1 cellular context compared by ENCODE assay signal in the genomic region with DNA sequence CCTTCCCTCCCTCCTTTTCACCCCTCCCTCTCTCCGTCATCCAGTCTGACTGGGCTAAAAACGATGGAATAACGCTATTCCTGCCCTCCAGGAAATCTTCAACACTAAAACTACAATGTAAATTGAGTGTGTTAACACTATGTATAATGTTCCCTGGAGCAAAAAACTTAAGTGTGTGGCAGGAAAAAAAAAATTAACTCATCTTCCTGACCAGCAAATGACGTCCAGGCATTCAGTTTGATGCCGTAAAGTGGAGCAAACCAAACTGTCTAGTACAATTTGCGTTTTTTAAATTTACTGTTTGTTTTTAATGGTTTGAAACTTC.
TF ChIP-seq lines count a peak whose summit lies in the region.

No MANE protein-coding gene starts in this region.

TF ChIP-seq in K562, 482 proteins besides CTCF, POLR2A, EP300 and RAD21 (continued from another document and continues in another):
- TF ChIP-seq, protein P1, sequence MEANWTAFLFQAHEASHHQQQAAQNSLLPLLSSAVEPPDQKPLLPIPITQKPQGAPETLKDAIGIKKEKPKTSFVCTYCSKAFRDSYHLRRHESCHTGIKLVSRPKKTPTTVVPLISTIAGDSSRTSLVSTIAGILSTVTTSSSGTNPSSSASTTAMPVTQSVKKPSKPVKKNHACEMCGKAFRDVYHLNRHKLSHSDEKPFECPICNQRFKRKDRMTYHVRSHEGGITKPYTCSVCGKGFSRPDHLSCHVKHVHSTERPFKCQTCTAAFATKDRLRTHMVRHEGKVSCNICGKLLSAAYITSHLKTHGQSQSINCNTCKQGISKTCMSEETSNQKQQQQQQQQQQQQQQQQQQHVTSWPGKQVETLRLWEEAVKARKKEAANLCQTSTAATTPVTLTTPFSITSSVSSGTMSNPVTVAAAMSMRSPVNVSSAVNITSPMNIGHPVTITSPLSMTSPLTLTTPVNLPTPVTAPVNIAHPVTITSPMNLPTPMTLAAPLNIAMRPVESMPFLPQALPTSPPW (CRISPR knock-in tag; IDR thresholded peaks at IDR 0.05) = peak; percentile 40
- TF ChIP-seq, protein P2, sequence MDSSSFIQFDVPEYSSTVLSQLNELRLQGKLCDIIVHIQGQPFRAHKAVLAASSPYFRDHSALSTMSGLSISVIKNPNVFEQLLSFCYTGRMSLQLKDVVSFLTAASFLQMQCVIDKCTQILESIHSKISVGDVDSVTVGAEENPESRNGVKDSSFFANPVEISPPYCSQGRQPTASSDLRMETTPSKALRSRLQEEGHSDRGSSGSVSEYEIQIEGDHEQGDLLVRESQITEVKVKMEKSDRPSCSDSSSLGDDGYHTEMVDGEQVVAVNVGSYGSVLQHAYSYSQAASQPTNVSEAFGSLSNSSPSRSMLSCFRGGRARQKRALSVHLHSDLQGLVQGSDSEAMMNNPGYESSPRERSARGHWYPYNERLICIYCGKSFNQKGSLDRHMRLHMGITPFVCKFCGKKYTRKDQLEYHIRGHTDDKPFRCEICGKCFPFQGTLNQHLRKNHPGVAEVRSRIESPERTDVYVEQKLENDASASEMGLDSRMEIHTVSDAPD (CRISPR knock-in tag; IDR thresholded peaks at IDR 0.05) = no peak
- TF ChIP-seq ZNF584 (CRISPR knock-in tag; IDR thresholded peaks at IDR 0.05; ENCODE audit: low read depth) (no peak), SP1 (CRISPR knock-in tag; IDR thresholded peaks at IDR 0.05) (no peak), RUNX1 (IDR thresholded peaks at IDR 0.05; ENCODE audit: low read depth) (no peak), NFE2L1 (tag; IDR thresholded peaks at IDR 0.05; ENCODE audit: borderline replicate concordance, low read depth) (no peak), SIN3A (IDR thresholded peaks at IDR 0.05; ENCODE audit: borderline replicate concordance in 2 of 2, control insufficient read depth in 1 of 2, low read depth in 2 of 2, low read length in 2 of 2) (no peak), ZNF354B (CRISPR knock-in tag; IDR thresholded peaks at IDR 0.05) (no peak), TAF1 (IDR thresholded peaks at IDR 0.05; ENCODE audit: control insufficient read depth, extremely low read depth, insufficient read depth, low read length, severe bottlenecking) (no peak), MTA3 (IDR thresholded peaks at IDR 0.05; ENCODE audit: borderline replicate concordance) (no peak), KAT2B (IDR thresholded peaks at IDR 0.05; ENCODE audit: low read depth, low read length) (no peak), TOE1 (IDR thresholded peaks at IDR 0.05; ENCODE audit: borderline replicate concordance) (peak; percentile 15; the same call in 1 of the 2 replicates), TOE1 (CRISPR knock-in tag; IDR thresholded peaks at IDR 0.05; ENCODE audit: borderline replicate concordance, low read depth) (no peak), WHSC1 (IDR thresholded peaks at IDR 0.05; ENCODE audit: low read length) (no peak), TBP (optimal IDR thresholded peaks at IDR 0.05; ENCODE audit: low read depth, low read length) (no peak), HMG20A (CRISPR knock-in tag; conservative IDR thresholded peaks at IDR 0.05) (no peak), MTF1 (CRISPR knock-in tag; IDR thresholded peaks at IDR 0.05; ENCODE audit: borderline replicate concordance) (no peak), EGR1 (conservative IDR thresholded peaks at IDR 0.05) (no peak), SLC30A9 (CRISPR knock-in tag; IDR thresholded peaks at IDR 0.05) (no peak), SMARCA4 (IDR thresholded peaks at IDR 0.05) (peak; percentile 47), NFYB (IDR thresholded peaks at IDR 0.05; ENCODE audit: extremely low read depth, insufficient read length) (no peak), ZNF217 (CRISPR knock-in tag; IDR thresholded peaks at IDR 0.05) (no peak), ZNF717 (CRISPR knock-in tag; IDR thresholded peaks at IDR 0.05) (no peak), ZSCAN32 (CRISPR knock-in tag; IDR thresholded peaks at IDR 0.05) (no peak), ZNF174 (CRISPR knock-in tag; IDR thresholded peaks at IDR 0.05) (no peak), ZNF696 (CRISPR knock-in tag; conservative IDR thresholded peaks at IDR 0.05) (no peak), MAZ (CRISPR knock-in tag; conservative IDR thresholded peaks at IDR 0.05 in 1 of 2, IDR thresholded peaks at IDR 0.05 in 1 of 2) (peak in 1 of 2 experiments; percentile 69; a peak in 1 of 4 replicates), NCOA2 (IDR thresholded peaks at IDR 0.05; ENCODE audit: partially characterized antibody in 2 of 2) (no peak), KLF10 (CRISPR knock-in tag; IDR thresholded peaks at IDR 0.05) (no peak), CBFA2T2 (conservative IDR thresholded peaks at IDR 0.05) (no peak)
- TF ChIP-seq, protein P3, sequence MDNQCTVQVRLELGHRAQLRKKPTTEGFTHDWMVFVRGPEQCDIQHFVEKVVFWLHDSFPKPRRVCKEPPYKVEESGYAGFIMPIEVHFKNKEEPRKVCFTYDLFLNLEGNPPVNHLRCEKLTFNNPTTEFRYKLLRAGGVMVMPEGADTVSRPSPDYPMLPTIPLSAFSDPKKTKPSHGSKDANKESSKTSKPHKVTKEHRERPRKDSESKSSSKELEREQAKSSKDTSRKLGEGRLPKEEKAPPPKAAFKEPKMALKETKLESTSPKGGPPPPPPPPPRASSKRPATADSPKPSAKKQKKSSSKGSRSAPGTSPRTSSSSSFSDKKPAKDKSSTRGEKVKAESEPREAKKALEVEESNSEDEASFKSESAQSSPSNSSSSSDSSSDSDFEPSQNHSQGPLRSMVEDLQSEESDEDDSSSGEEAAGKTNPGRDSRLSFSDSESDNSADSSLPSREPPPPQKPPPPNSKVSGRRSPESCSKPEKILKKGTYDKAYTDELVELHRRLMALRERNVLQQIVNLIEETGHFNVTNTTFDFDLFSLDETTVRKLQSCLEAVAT (IDR thresholded peaks at IDR 0.05) = 0 out of 4 replicates have a peak, but pooled peaks of 1 of the 2 experiments have one; percentile 37
- TF ChIP-seq, protein P4, sequence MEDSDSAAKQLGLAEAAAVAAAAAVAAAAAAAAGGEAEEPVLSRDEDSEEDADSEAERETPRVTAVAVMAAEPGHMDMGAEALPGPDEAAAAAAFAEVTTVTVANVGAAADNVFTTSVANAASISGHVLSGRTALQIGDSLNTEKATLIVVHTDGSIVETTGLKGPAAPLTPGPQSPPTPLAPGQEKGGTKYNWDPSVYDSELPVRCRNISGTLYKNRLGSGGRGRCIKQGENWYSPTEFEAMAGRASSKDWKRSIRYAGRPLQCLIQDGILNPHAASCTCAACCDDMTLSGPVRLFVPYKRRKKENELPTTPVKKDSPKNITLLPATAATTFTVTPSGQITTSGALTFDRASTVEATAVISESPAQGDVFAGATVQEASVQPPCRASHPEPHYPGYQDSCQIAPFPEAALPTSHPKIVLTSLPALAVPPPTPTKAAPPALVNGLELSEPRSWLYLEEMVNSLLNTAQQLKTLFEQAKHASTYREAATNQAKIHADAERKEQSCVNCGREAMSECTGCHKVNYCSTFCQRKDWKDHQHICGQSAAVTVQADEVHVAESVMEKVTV (CRISPR knock-in tag; IDR thresholded peaks at IDR 0.05) = no peak
- TF ChIP-seq, protein P5, sequence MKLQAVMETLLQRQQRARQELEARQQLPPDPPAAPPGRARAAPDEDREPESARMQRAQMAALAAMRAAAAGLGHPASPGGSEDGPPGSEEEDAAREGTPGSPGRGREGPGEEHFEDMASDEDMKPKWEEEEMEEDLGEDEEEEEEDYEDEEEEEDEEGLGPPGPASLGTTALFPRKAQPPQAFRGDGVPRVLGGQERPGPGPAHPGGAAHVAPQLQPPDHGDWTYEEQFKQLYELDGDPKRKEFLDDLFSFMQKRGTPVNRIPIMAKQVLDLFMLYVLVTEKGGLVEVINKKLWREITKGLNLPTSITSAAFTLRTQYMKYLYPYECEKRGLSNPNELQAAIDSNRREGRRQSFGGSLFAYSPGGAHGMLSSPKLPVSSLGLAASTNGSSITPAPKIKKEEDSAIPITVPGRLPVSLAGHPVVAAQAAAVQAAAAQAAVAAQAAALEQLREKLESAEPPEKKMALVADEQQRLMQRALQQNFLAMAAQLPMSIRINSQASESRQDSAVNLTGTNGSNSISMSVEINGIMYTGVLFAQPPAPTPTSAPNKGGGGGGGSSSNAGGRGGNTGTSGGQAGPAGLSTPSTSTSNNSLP (IDR thresholded peaks at IDR 0.05; ENCODE audit: borderline replicate concordance, low read depth, low read length) = no peak
- TF ChIP-seq, protein P6, sequence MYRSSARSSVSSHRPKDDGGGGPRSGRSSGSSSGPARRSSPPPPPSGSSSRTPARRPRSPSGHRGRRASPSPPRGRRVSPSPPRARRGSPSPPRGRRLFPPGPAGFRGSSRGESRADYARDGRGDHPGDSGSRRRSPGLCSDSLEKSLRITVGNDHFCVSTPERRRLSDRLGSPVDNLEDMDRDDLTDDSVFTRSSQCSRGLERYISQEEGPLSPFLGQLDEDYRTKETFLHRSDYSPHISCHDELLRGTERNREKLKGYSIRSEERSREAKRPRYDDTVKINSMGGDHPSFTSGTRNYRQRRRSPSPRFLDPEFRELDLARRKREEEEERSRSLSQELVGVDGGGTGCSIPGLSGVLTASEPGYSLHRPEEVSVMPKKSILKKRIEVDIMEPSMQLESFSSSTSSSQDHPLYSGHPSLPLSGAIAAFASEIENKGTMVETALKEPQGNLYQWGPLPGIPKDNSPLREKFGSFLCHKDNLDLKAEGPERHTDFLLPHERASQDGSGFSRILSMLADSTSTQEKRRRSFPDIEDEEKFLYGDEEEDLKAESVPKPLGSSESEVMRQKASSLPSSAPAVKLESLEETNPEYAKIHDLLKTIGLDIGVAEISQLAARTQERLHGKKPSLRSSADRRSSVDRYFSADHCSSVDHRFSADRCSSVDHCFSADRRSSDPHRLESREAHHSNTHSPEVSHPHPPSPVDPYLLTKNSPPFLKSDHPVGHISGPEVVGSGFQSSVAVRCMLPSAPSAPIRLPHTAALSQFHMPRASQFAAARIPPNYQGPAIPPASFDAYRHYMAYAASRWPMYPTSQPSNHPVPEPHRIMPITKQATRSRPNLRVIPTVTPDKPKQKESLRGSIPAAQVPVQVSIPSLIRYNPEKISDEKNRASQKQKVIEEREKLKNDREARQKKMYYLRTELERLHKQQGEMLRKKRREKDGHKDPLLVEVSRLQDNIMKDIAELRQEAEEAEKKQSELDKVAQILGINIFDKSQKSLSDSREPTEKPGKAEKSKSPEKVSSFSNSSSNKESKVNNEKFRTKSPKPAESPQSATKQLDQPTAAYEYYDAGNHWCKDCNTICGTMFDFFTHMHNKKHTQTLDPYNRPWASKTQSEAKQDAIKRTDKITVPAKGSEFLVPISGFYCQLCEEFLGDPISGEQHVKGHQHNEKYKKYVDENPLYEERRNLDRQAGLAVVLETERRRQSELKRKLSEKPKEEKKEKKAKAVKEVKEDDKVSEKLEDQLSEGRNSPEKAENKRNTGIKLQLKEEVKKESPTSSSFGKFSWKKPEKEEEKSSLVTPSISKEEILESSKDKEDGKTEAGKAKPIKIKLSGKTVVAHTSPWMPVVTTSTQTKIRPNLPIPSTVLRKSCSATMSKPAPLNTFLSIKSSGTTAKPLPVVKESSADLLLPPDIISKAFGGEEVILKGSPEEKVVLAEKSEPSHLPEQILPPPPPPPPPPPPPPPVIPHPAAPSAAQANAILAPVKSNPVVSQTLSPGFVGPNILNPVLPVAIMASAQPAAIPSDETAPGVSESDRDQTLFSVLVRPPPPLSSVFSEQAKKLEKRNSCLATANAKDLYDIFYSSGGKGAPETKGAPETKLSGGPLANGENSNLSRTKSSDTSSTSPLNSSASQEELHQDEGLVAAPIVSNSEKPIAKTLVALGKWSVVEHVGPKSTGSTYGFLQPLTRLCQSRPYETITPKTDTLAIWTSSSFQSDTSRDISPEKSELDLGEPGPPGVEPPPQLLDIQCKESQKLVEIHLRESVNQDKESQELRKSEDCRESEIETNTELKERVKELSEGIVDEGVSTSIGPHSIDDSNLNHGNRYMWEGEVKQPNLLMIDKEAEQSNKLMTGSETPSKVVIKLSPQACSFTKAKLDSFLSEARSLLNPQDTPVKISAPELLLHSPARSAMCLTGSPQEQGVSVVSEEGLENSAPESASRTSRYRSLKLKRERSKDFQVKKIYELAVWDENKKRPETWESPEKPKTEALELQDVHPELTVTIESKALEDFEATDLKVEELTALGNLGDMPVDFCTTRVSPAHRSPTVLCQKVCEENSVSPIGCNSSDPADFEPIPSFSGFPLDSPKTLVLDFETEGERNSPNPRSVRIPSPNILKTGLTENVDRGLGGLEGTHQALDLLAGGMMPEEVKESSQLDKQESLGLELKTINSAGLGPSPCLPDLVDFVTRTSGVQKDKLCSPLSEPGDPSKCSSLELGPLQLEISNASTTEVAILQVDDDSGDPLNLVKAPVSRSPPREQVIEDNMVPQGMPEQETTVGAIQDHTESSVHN (IDR thresholded peaks at IDR 0.05; ENCODE audit: borderline replicate concordance in 1 of 2, low read depth in 1 of 2) = no peak
- TF ChIP-seq, protein P7, sequence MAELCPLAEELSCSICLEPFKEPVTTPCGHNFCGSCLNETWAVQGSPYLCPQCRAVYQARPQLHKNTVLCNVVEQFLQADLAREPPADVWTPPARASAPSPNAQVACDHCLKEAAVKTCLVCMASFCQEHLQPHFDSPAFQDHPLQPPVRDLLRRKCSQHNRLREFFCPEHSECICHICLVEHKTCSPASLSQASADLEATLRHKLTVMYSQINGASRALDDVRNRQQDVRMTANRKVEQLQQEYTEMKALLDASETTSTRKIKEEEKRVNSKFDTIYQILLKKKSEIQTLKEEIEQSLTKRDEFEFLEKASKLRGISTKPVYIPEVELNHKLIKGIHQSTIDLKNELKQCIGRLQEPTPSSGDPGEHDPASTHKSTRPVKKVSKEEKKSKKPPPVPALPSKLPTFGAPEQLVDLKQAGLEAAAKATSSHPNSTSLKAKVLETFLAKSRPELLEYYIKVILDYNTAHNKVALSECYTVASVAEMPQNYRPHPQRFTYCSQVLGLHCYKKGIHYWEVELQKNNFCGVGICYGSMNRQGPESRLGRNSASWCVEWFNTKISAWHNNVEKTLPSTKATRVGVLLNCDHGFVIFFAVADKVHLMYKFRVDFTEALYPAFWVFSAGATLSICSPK (IDR thresholded peaks at IDR 0.05; ENCODE audit: borderline replicate concordance) = no peak
- TF ChIP-seq, protein P8, sequence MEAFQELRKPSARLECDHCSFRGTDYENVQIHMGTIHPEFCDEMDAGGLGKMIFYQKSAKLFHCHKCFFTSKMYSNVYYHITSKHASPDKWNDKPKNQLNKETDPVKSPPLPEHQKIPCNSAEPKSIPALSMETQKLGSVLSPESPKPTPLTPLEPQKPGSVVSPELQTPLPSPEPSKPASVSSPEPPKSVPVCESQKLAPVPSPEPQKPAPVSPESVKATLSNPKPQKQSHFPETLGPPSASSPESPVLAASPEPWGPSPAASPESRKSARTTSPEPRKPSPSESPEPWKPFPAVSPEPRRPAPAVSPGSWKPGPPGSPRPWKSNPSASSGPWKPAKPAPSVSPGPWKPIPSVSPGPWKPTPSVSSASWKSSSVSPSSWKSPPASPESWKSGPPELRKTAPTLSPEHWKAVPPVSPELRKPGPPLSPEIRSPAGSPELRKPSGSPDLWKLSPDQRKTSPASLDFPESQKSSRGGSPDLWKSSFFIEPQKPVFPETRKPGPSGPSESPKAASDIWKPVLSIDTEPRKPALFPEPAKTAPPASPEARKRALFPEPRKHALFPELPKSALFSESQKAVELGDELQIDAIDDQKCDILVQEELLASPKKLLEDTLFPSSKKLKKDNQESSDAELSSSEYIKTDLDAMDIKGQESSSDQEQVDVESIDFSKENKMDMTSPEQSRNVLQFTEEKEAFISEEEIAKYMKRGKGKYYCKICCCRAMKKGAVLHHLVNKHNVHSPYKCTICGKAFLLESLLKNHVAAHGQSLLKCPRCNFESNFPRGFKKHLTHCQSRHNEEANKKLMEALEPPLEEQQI (IDR thresholded peaks at IDR 0.05) = no peak
- TF ChIP-seq, protein P9, sequence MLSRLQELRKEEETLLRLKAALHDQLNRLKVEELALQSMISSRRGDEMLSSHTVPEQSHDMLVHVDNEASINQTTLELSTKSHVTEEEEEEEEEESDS (CRISPR knock-in tag; IDR thresholded peaks at IDR 0.05) = no peak
